In genomic region chr5:37064442-37064841, GRCh38 we compare ENCODE assay signal across 24 cellular contexts.
"Had no signal": no experiment of that assay in that cellular context is flagged by ENCODE, and none has a peak within 500 bp of the region (broad histone marks: within the 10 kb centered on the region; RNA-seq: fewer than 3 reads in every experiment).

No MANE protein-coding gene starts in this region.

- H3K4me3 ChIP-seq: colonic mucosa, gastrocnemius medialis, neural progenitor cell, right atrium auricular region, sigmoid colon, spleen, testis, tibial artery, upper lobe of left lung had no signal

- ATAC-seq: esophagus mucosa; gastrocnemius medialis; naive thymus-derived CD4-positive, alpha-beta T cell; stimulated activated memory B cell treated with anti-CD40 and anti-IgM and Interleukin-4, amounts not matched to agents 10 μg/mL and 1 μg/mL and 100 μg/mL, for 72 hours; stimulated activated naive CD8-positive, alpha-beta T cell treated with anti-CD3 and anti-CD28 coated beads, Interleukin-15, Interleukin-2, amounts not matched to agents 100 U/mL and 50 U/mL, for 24 hours had no signal

- FAIRE-seq: keratinocyte, urothelium cell line had no signal

- H3K4me1 ChIP-seq: colonic mucosa, gastrocnemius medialis, neural progenitor cell, parathyroid adenoma, right atrium auricular region, sigmoid colon, spleen, testis, tibial artery, upper lobe of left lung had no signal

- DNase-seq: colonic mucosa; effector CD8-positive, alpha-beta T cell; endodermal cell; foreskin fibroblast; gastrocnemius medialis; mesendoderm; midbrain; naive thymus-derived CD4-positive, alpha-beta T cell; sigmoid colon; spleen; stimulated activated CD4-positive, alpha-beta T cell treated with anti-CD3 and anti-CD28 coated beads, Interleukin-4, amount 100 ng/mL, for 4 hours; stimulated activated naive CD8-positive, alpha-beta T cell treated with anti-CD3 and anti-CD28 coated beads, Interleukin-15, Interleukin-2, amounts not matched to agents 100 U/mL and 50 U/mL, for 24 hours; substantia nigra; testis; tibial artery had no signal

- H3K9me3 ChIP-seq: colonic mucosa, gastrocnemius medialis, right atrium auricular region, sigmoid colon, spleen, testis, tibial artery, upper lobe of left lung had no signal

- H3K27me3 ChIP-seq: colonic mucosa, gastrocnemius medialis, neural progenitor cell, right atrium auricular region, sigmoid colon, spleen, testis, tibial artery, upper lobe of left lung had no signal

- H3K27ac ChIP-seq: colonic mucosa, epithelial cell of prostate, gastrocnemius medialis, neural progenitor cell, parathyroid adenoma, right atrium auricular region, sigmoid colon, spleen, testis, tibial artery, upper lobe of left lung had no signal
